ENCODE assay signal across 34 cellular contexts in the genomic region with DNA sequence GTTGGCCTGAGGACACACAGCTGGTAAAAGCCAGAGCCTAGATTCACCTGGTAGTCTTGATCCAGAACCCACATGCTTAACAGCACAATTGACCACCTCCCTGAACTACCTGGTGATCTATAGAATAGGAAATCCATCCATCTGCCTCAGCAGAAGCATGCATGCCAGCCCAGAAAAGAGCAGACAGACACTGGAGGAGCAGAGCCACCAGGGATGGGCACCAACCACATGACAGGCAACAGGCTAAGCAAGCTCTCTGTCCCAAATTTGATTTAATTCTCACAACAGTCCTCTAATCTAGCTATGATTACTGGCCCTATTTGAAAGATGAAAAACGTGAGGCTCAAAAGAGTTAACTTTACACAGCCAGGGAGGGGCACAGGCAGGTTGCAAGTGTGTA.
"Had no signal": no experiment of that assay in that cellular context is flagged by ENCODE, and none has a peak within 500 bp of the region (broad histone marks: within the 10 kb centered on the region; RNA-seq: fewer than 3 reads in every experiment).

No MANE protein-coding gene starts in this region.

- DNase-seq: activated CD4-positive, alpha-beta memory T cell treated with anti-CD3 and anti-CD28 coated beads, Interleukin-2, amount 10 ng/mL, durations not matched to agents 7 days and 5 days; activated CD4-positive, alpha-beta T cell treated with anti-CD3 and anti-CD28 coated beads for 1 hour; activated CD4-positive, alpha-beta T cell treated with anti-CD3 and anti-CD28 coated beads for 36 hours; activated CD4-positive, alpha-beta T cell treated with anti-CD3 and anti-CD28 coated beads for 48 hours; activated CD4-positive, alpha-beta T cell treated with anti-CD3 and anti-CD28 coated beads, Interleukin-2, amount 10 ng/mL, durations not matched to agents 7 days and 5 days; activated CD4-positive, alpha-beta T cell treated with anti-CD3 and anti-CD28 coated beads, Interleukin-2, amount 50 U/mL, for 48 hours; activated CD4-positive, CD25-positive, alpha-beta regulatory T cell; activated CD8-positive, alpha-beta memory T cell treated with anti-CD3 and anti-CD28 coated beads for 24 hours; activated CD8-positive, alpha-beta memory T cell treated with anti-CD3 and anti-CD28 coated beads, Interleukin-2, amount 10 ng/mL, durations not matched to agents 7 days and 5 days; activated CD8-positive, alpha-beta memory T cell treated with anti-CD3 and anti-CD28 coated beads, Interleukin-2, amount 50 U/mL, for 48 hours; activated CD8-positive, alpha-beta T cell treated with anti-CD3 and anti-CD28 coated beads, Interleukin-2, amount 10 ng/mL, durations not matched to agents 7 days and 5 days; activated effector memory CD4-positive, alpha-beta T cell treated with Interleukin-2 at 50 U/mL for 16 hours; activated gamma-delta T cell; activated naive CD4-positive, alpha-beta T cell treated with anti-CD3 and anti-CD28 coated beads, Interleukin-2, amount 10 ng/mL, durations not matched to agents 7 days and 5 days; activated naive CD4-positive, alpha-beta T cell treated with Interleukin-2 at 50 U/mL for 16 hours; activated naive CD8-positive, alpha-beta T cell treated with anti-CD3 and anti-CD28 coated beads, Interleukin-2, amount 10 ng/mL, durations not matched to agents 7 days and 5 days; activated naive CD8-positive, alpha-beta T cell treated with anti-CD3 and anti-CD28 coated beads, Interleukin-2, amount 50 U/mL, for 24 hours; activated T-cell treated with anti-CD3 and anti-CD28 coated beads, Interleukin-2, amount 50 U/mL, for 24 hours; activated T-cell treated with anti-CD3 and anti-CD28 coated beads, Interleukin-2, amount 50 U/mL, for 48 hours; amygdala; caudate nucleus; cerebellar nuclear complex; T-helper 17 cell; T1000; WERI-Rb-1 had no signal

- H3K27ac Mint-ChIP-seq: activated CD4-positive, alpha-beta memory T cell treated with anti-CD3 and anti-CD28 coated beads, Interleukin-2, amount 10 ng/mL, durations not matched to agents 7 days and 5 days; activated CD4-positive, alpha-beta T cell treated with anti-CD3 and anti-CD28 coated beads for 36 hours; activated CD4-positive, alpha-beta T cell treated with anti-CD3 and anti-CD28 coated beads, Interleukin-2, amount 10 ng/mL, durations not matched to agents 7 days and 5 days; activated CD8-positive, alpha-beta memory T cell treated with anti-CD3 and anti-CD28 coated beads, Interleukin-2, amount 10 ng/mL, durations not matched to agents 7 days and 5 days; activated CD8-positive, alpha-beta T cell treated with anti-CD3 and anti-CD28 coated beads, Interleukin-2, amount 10 ng/mL, durations not matched to agents 7 days and 5 days; activated naive CD4-positive, alpha-beta T cell treated with anti-CD3 and anti-CD28 coated beads, Interleukin-2, amount 10 ng/mL, durations not matched to agents 7 days and 5 days; activated naive CD4-positive, alpha-beta T cell treated with anti-CD3 and anti-CD28 coated beads, Interleukin-2, amount 50 U/mL, for 24 hours; activated naive CD8-positive, alpha-beta T cell; activated naive CD8-positive, alpha-beta T cell treated with anti-CD3 and anti-CD28 coated beads, Interleukin-2, amount 10 ng/mL, durations not matched to agents 7 days and 5 days; activated naive CD8-positive, alpha-beta T cell treated with anti-CD3 and anti-CD28 coated beads, Interleukin-2, amount 50 U/mL, for 24 hours; activated T-cell treated with anti-CD3 and anti-CD28 coated beads, Interleukin-2, amount 50 U/mL, for 24 hours; activated T-helper 2 cell treated with anti-CD3 and anti-CD28 coated beads, Interferon-gamma antibody, Interleukin-2, Interleukin-4, amounts not matched to agents 10 μg/mL and 5 μg/mL and 100 μg/mL, durations not matched to agents 14 hours and 24 hours and 36 hours; T-helper 17 cell; WTC11 had no signal

- H3K4me3 Mint-ChIP-seq: activated CD4-positive, alpha-beta memory T cell treated with anti-CD3 and anti-CD28 coated beads, Interleukin-2, amount 10 ng/mL, durations not matched to agents 7 days and 5 days; activated CD4-positive, alpha-beta T cell treated with anti-CD3 and anti-CD28 coated beads for 36 hours; activated CD4-positive, alpha-beta T cell treated with anti-CD3 and anti-CD28 coated beads, Interleukin-2, amount 10 ng/mL, durations not matched to agents 7 days and 5 days; activated CD8-positive, alpha-beta memory T cell treated with anti-CD3 and anti-CD28 coated beads, Interleukin-2, amount 10 ng/mL, durations not matched to agents 7 days and 5 days; activated CD8-positive, alpha-beta T cell treated with anti-CD3 and anti-CD28 coated beads, Interleukin-2, amount 10 ng/mL, durations not matched to agents 7 days and 5 days; activated naive CD4-positive, alpha-beta T cell treated with anti-CD3 and anti-CD28 coated beads, Interleukin-2, amount 10 ng/mL, durations not matched to agents 7 days and 5 days; activated naive CD4-positive, alpha-beta T cell treated with anti-CD3 and anti-CD28 coated beads, Interleukin-2, amount 50 U/mL, for 24 hours; activated naive CD8-positive, alpha-beta T cell; activated naive CD8-positive, alpha-beta T cell treated with anti-CD3 and anti-CD28 coated beads, Interleukin-2, amount 10 ng/mL, durations not matched to agents 7 days and 5 days; activated naive CD8-positive, alpha-beta T cell treated with anti-CD3 and anti-CD28 coated beads, Interleukin-2, amount 50 U/mL, for 24 hours; activated T-cell treated with anti-CD3 and anti-CD28 coated beads, Interleukin-2, amount 50 U/mL, for 24 hours; brain; central memory CD8-positive, alpha-beta T cell; T-helper 17 cell; WTC11 had no signal

- H3K27me3 ChIP-seq: ascending aorta had no signal

- H3K36me3 Mint-ChIP-seq: activated CD8-positive, alpha-beta memory T cell treated with anti-CD3 and anti-CD28 coated beads, Interleukin-2, amount 10 ng/mL, durations not matched to agents 7 days and 5 days; activated naive CD4-positive, alpha-beta T cell treated with anti-CD3 and anti-CD28 coated beads, Interleukin-2, amount 10 ng/mL, durations not matched to agents 7 days and 5 days; activated naive CD4-positive, alpha-beta T cell treated with anti-CD3 and anti-CD28 coated beads, Interleukin-2, amount 50 U/mL, for 24 hours; activated naive CD8-positive, alpha-beta T cell; activated naive CD8-positive, alpha-beta T cell treated with anti-CD3 and anti-CD28 coated beads, Interleukin-2, amount 10 ng/mL, durations not matched to agents 7 days and 5 days; brain; WTC11 had no signal

- H3K4me1 ChIP-seq: ascending aorta had no signal

- H3K9me3 ChIP-seq: ascending aorta had no signal

- H3K27me3 Mint-ChIP-seq: activated naive CD8-positive, alpha-beta T cell treated with anti-CD3 and anti-CD28 coated beads, Interleukin-2, amount 50 U/mL, for 24 hours; activated T-cell treated with anti-CD3 and anti-CD28 coated beads, Interleukin-2, amount 50 U/mL, for 24 hours; brain had no signal

- H3K36me3 ChIP-seq: ascending aorta, cardiac muscle cell, WERI-Rb-1 had no signal

- H3K27ac ChIP-seq: ascending aorta, cardiac muscle cell, WERI-Rb-1 had no signal

- H3K4me3 ChIP-seq: ascending aorta, cardiac muscle cell had no signal

- H3K9me3 Mint-ChIP-seq: activated CD4-positive, alpha-beta memory T cell treated with anti-CD3 and anti-CD28 coated beads, Interleukin-2, amount 10 ng/mL, durations not matched to agents 7 days and 5 days; activated CD4-positive, alpha-beta T cell treated with anti-CD3 and anti-CD28 coated beads, Interleukin-2, amount 10 ng/mL, durations not matched to agents 7 days and 5 days; activated naive CD4-positive, alpha-beta T cell treated with anti-CD3 and anti-CD28 coated beads, Interleukin-2, amount 10 ng/mL, durations not matched to agents 7 days and 5 days; activated naive CD8-positive, alpha-beta T cell treated with anti-CD3 and anti-CD28 coated beads, Interleukin-2, amount 10 ng/mL, durations not matched to agents 7 days and 5 days; activated naive CD8-positive, alpha-beta T cell treated with anti-CD3 and anti-CD28 coated beads, Interleukin-2, amount 50 U/mL, for 24 hours; activated T-cell treated with anti-CD3 and anti-CD28 coated beads, Interleukin-2, amount 50 U/mL, for 24 hours; activated T-helper 2 cell treated with anti-CD3 and anti-CD28 coated beads, Interferon-gamma antibody, Interleukin-2, Interleukin-4, amounts not matched to agents 10 μg/mL and 5 μg/mL and 100 μg/mL, durations not matched to agents 14 hours and 24 hours and 36 hours; brain had no signal

- H3K4me1 Mint-ChIP-seq: activated CD4-positive, alpha-beta memory T cell treated with anti-CD3 and anti-CD28 coated beads, Interleukin-2, amount 10 ng/mL, durations not matched to agents 7 days and 5 days; activated CD4-positive, alpha-beta T cell treated with anti-CD3 and anti-CD28 coated beads for 36 hours; activated CD4-positive, alpha-beta T cell treated with anti-CD3 and anti-CD28 coated beads, Interleukin-2, amount 10 ng/mL, durations not matched to agents 7 days and 5 days; activated CD8-positive, alpha-beta memory T cell treated with anti-CD3 and anti-CD28 coated beads, Interleukin-2, amount 10 ng/mL, durations not matched to agents 7 days and 5 days; activated naive CD4-positive, alpha-beta T cell treated with anti-CD3 and anti-CD28 coated beads, Interleukin-2, amount 10 ng/mL, durations not matched to agents 7 days and 5 days; activated naive CD4-positive, alpha-beta T cell treated with anti-CD3 and anti-CD28 coated beads, Interleukin-2, amount 50 U/mL, for 24 hours; activated naive CD8-positive, alpha-beta T cell treated with anti-CD3 and anti-CD28 coated beads, Interleukin-2, amount 10 ng/mL, durations not matched to agents 7 days and 5 days; activated naive CD8-positive, alpha-beta T cell treated with anti-CD3 and anti-CD28 coated beads, Interleukin-2, amount 50 U/mL, for 24 hours; central memory CD8-positive, alpha-beta T cell; T-helper 17 cell; WTC11 had no signal

- ATAC-seq: activated CD4-positive, alpha-beta T cell treated with anti-CD3 and anti-CD28 coated beads for 36 hours; activated CD4-positive, CD25-positive, alpha-beta regulatory T cell treated with anti-CD3 and anti-CD28 coated beads, Interleukin-2, amount 50 U/mL, for 24 hours; activated CD8-positive, alpha-beta memory T cell treated with anti-CD3 and anti-CD28 coated beads, Interleukin-2, amount 10 ng/mL, durations not matched to agents 7 days and 5 days; activated CD8-positive, alpha-beta T cell treated with anti-CD3 and anti-CD28 coated beads, Interleukin-2, amount 10 ng/mL, durations not matched to agents 7 days and 5 days; activated naive CD8-positive, alpha-beta T cell treated with anti-CD3 and anti-CD28 coated beads, Interleukin-2, amount 50 U/mL, for 24 hours; T-helper 17 cell; WTC11 had no signal
